Comparison of ENCODE assay signal across 27 cellular contexts in genomic region chr19:39680593-39680992, GRCh38. TPM values are rescaled to one million over a fixed set of nuclear protein-coding genes. Genes with fewer than 3 reads are reported as not detected.
DNase-seq lines count a peak whose midpoint lies in the region; ATAC-seq and TF ChIP-seq lines count a peak whose summit lies in the region.
"Had no signal": no experiment of that assay in that cellular context is flagged by ENCODE, and none has a peak within 500 bp of the region (broad histone marks: within the 10 kb centered on the region; RNA-seq: fewer than 3 reads in every experiment).

No MANE protein-coding gene starts in this region.

- peaks cover 13% of the 10 kb centered on the region; the same call in 1 of the 2 replicates for H3K79me2 ChIP-seq in KMS-11 (ENCODE audit: insufficient read depth, low read depth)

- peaks cover 38% of the 10 kb centered on the region for H3K4me1 Mint-ChIP-seq in activated CD4-positive, alpha-beta T cell treated with anti-CD3 and anti-CD28 coated beads for 36 hours
- H3K4me1 Mint-ChIP-seq in activated CD4-positive, alpha-beta memory T cell treated with anti-CD3 and anti-CD28 coated beads, Interleukin-2, amount 10 ng/mL, durations not matched to agents 7 days and 5 days, result peaks cover 48% of the 10 kb centered on the region

- no peak for DNase-seq in activated CD4-positive, alpha-beta T cell treated with anti-CD3 and anti-CD28 coated beads for 36 hours
- DNase-seq in activated CD4-positive, alpha-beta T cell treated with anti-CD3 and anti-CD28 coated beads for 1 hour, result no peak
- DNase-seq in GM12864 (ENCODE audit: low read depth) (no peak), occipital lobe (lab: John Stamatoyannopoulos, UW) (no peak), Ammon's horn (ENCODE audit: low spot score) (no peak)
- no peak for DNase-seq in activated CD4-positive, alpha-beta memory T cell treated with anti-CD3 and anti-CD28 coated beads, Interleukin-2, amount 10 ng/mL, durations not matched to agents 7 days and 5 days
- DNase-seq: 8988T, ACHN, Calu3, DMS79 treated with DMSO at 0.1 percent for 48 hours, GF-D8, GM23248, H7, MG63, NCI-H1417, NCI-H1694, NCI-H2029 treated with DMSO at 0.1 percent for 48 hours, NCI-H2227 treated with DMSO at 0.1 percent for 48 hours, NCI-H526 treated with DMSO at 0.1 percent for 48 hours, SHP77 had no signal

- POLR2A ChIA-PET in activated CD4-positive, alpha-beta T cell treated with anti-CD3 and anti-CD28 coated beads for 36 hours (lab: Charles Lee), result interaction anchor here (1.0 kb wide), 1 partner anchor 24 kb away, joined by 3 read pairs; the partner anchor contains the start of gene LGALS14
- POLR2A ChIA-PET in activated CD4-positive, alpha-beta memory T cell treated with anti-CD3 and anti-CD28 coated beads, Interleukin-2, amount 10 ng/mL, durations not matched to agents 7 days and 5 days (lab: Charles Lee), result no interaction called here

- peaks cover 1% of the 10 kb centered on the region for H3K36me3 Mint-ChIP-seq in activated CD4-positive, alpha-beta T cell treated with anti-CD3 and anti-CD28 coated beads for 36 hours (ENCODE audit: low read depth)
- H3K36me3 Mint-ChIP-seq in activated CD4-positive, alpha-beta memory T cell treated with anti-CD3 and anti-CD28 coated beads, Interleukin-2, amount 10 ng/mL, durations not matched to agents 7 days and 5 days (ENCODE audit: low read depth), result peaks cover 16% of the 10 kb centered on the region

- H3K4me3 ChIP-seq in GM12864 (ENCODE audit: low read depth, low read length) (peak overlapping the region; percentile 74), KMS-11 (IDR thresholded peaks at IDR 0.05; ENCODE audit: insufficient read depth, low read depth, low read length) (peak overlapping the region; percentile 18)
- H3K4me3 ChIP-seq: GM23248, K562, MG63 had no signal

- CTCF ChIA-PET in activated CD4-positive, alpha-beta T cell treated with anti-CD3 and anti-CD28 coated beads for 36 hours (lab: Charles Lee), result no interaction called here
- CTCF ChIA-PET in activated CD4-positive, alpha-beta memory T cell treated with anti-CD3 and anti-CD28 coated beads, Interleukin-2, amount 10 ng/mL, durations not matched to agents 7 days and 5 days (lab: Charles Lee), result no interaction called here

- H2AFZ ChIP-seq in KMS-11 (ENCODE audit: low read depth), result 0 out of 2 replicates have a peak overlapping the region, but pooled peaks have one; percentile 54
- H2AFZ ChIP-seq: GM23248 had no signal

- peaks cover 65% of the 10 kb centered on the region for H3K4me1 ChIP-seq in KMS-11 (ENCODE audit: low read depth, poor library complexity, severe bottlenecking)

- intact Hi-C loops in activated CD4-positive, alpha-beta T cell treated with anti-CD3 and anti-CD28 coated beads for 36 hours (cut with DNase I, micrococcal nuclease), result no loop called here

- H3K27ac ChIP-seq in KMS-11, result peak overlapping the region; percentile 68
- H3K27ac ChIP-seq: GM23248, RWPE1 had no signal

- no peaks in the 10 kb centered on the region for H3K27me3 ChIP-seq in KMS-11 (ENCODE audit: insufficient read depth, low read depth)

- no peak for ATAC-seq in activated CD4-positive, alpha-beta T cell treated with anti-CD3 and anti-CD28 coated beads for 36 hours
- ATAC-seq in GM18511 (IDR thresholded peaks at IDR 0.05; ENCODE audit: unreplicated experiment), result no peak
- ATAC-seq: K562 had no signal

- H3K4me2 ChIP-seq in KMS-11, result peak overlapping the region; percentile 81

- no peaks in the 10 kb centered on the region; the same call in 1 of the 2 replicates for H3K36me3 ChIP-seq in KMS-11 (ENCODE audit: insufficient read depth)
- H3K36me3 ChIP-seq: MG63 had no signal

- TF ChIP-seq CTCF in GM12864 (IDR thresholded peaks at IDR 0.05; ENCODE audit: low read depth, low read length, missing control alignments), result no peak
- no peak for TF ChIP-seq CTCF in KMS-11 (conservative IDR thresholded peaks at IDR 0.05; ENCODE audit: low read depth, low read length)

- H4K20me1 ChIP-seq in KMS-11 (ENCODE audit: insufficient read depth), result no peaks in the 10 kb centered on the region

- no peaks in the 10 kb centered on the region for H3K9me3 Mint-ChIP-seq in activated CD4-positive, alpha-beta T cell treated with anti-CD3 and anti-CD28 coated beads for 36 hours (ENCODE audit: low read depth)
- no peaks in the 10 kb centered on the region for H3K9me3 Mint-ChIP-seq in activated CD4-positive, alpha-beta memory T cell treated with anti-CD3 and anti-CD28 coated beads, Interleukin-2, amount 10 ng/mL, durations not matched to agents 7 days and 5 days

- H3K9ac ChIP-seq in KMS-11, result peak overlapping the region; percentile 53; the same call in 1 of the 2 replicates
- H3K9ac ChIP-seq: GM23248 had no signal

- peaks cover 2% of the 10 kb centered on the region for H3K27me3 Mint-ChIP-seq in activated CD4-positive, alpha-beta T cell treated with anti-CD3 and anti-CD28 coated beads for 36 hours
- no peaks in the 10 kb centered on the region for H3K27me3 Mint-ChIP-seq in activated CD4-positive, alpha-beta memory T cell treated with anti-CD3 and anti-CD28 coated beads, Interleukin-2, amount 10 ng/mL, durations not matched to agents 7 days and 5 days

- no peak overlapping the region for H3K4me3 Mint-ChIP-seq in activated CD4-positive, alpha-beta T cell treated with anti-CD3 and anti-CD28 coated beads for 36 hours
- no peak overlapping the region for H3K4me3 Mint-ChIP-seq in activated CD4-positive, alpha-beta memory T cell treated with anti-CD3 and anti-CD28 coated beads, Interleukin-2, amount 10 ng/mL, durations not matched to agents 7 days and 5 days

- peak overlapping the region; percentile 15 for H3K27ac Mint-ChIP-seq in activated CD4-positive, alpha-beta T cell treated with anti-CD3 and anti-CD28 coated beads for 36 hours
- H3K27ac Mint-ChIP-seq in activated CD4-positive, alpha-beta memory T cell treated with anti-CD3 and anti-CD28 coated beads, Interleukin-2, amount 10 ng/mL, durations not matched to agents 7 days and 5 days, result peak overlapping the region; percentile 86

RNA-seq across cellular contexts. Expression of gene LGALS14, which starts 23.7 kb away (rescaled TPM):
- 1 to 10 TPM in 1 of 2 experiments, under 1 TPM in 1; 0.80 to 1.4 TPM for total RNA-seq in activated CD4-positive, alpha-beta T cell treated with anti-CD3 and anti-CD28 coated beads for 36 hours
- under 1 TPM in 1 of 2 experiments, not detected in 1; 0.90 TPM for total RNA-seq in activated CD4-positive, alpha-beta memory T cell treated with anti-CD3 and anti-CD28 coated beads, Interleukin-2, amount 10 ng/mL, durations not matched to agents 7 days and 5 days
- total RNA-seq in occipital lobe, result not detected
- total RNA-seq: Calu3, GM23248, H7, K562, NCI-H460, OCI-LY7, SK-MEL-5 had no signal

RNA-seq across cellular contexts. Expression of gene LGALS16, which starts 24.9 kb away (rescaled TPM):
- not detected for total RNA-seq in activated CD4-positive, alpha-beta T cell treated with anti-CD3 and anti-CD28 coated beads for 36 hours
- not detected for total RNA-seq in activated CD4-positive, alpha-beta memory T cell treated with anti-CD3 and anti-CD28 coated beads, Interleukin-2, amount 10 ng/mL, durations not matched to agents 7 days and 5 days
- not detected for total RNA-seq in occipital lobe
- total RNA-seq: Calu3, GM23248, H7, K562, NCI-H460, OCI-LY7, SK-MEL-5 had no signal

RNA-seq across cellular contexts. Expression of gene CLC, which starts 57.2 kb away (rescaled TPM):
- total RNA-seq in activated CD4-positive, alpha-beta T cell treated with anti-CD3 and anti-CD28 coated beads for 36 hours, result under 1 TPM in 1 of 2 experiments, not detected in 1; 0.40 TPM
- 1 to 10 TPM; 1.5 to 1.8 TPM for total RNA-seq in activated CD4-positive, alpha-beta memory T cell treated with anti-CD3 and anti-CD28 coated beads, Interleukin-2, amount 10 ng/mL, durations not matched to agents 7 days and 5 days
- not detected for total RNA-seq in occipital lobe
- total RNA-seq: Calu3, GM23248, H7, NCI-H460, OCI-LY7, SK-MEL-5 had no signal
